In genomic region chr16:22255335-22255734, GRCh38 we compare ENCODE assay signal across 4 cellular contexts.
A peak's percentile ranks its signal among the peaks of the same experiment; 100 is the strongest.
TF ChIP-seq lines count a peak whose summit lies in the region.

No MANE protein-coding gene starts in this region.

TF ChIP-seq in SK-N-SH, 30 proteins besides CTCF, POLR2A, EP300 and RAD21:
- TF ChIP-seq MXI1 (IDR thresholded peaks at IDR 0.05; ENCODE audit: low read depth, low read length) = no peak
- peak; percentile 50; the same call in 1 of the 2 replicates for TF ChIP-seq USF1 (IDR thresholded peaks at IDR 0.05; ENCODE audit: borderline replicate concordance, low read depth)
- TF ChIP-seq ZBTB33 (IDR thresholded peaks at IDR 0.05; ENCODE audit: borderline replicate concordance, low read depth) = no peak
- TF ChIP-seq TAF1 (IDR thresholded peaks at IDR 0.05; ENCODE audit: borderline replicate concordance, low read depth, low read length) = no peak
TF ChIP-seq in SK-N-SH: peak in this region for 1.

TF ChIP-seq in SK-N-SH treated with all-trans-retinoic acid at 6 μM for 48 hours, 23 proteins besides CTCF, POLR2A, EP300 and RAD21 (continues in another document):
- TF ChIP-seq ZNF8 (CRISPR knock-in tag; IDR thresholded peaks at IDR 0.05) (no peak), ZFP3 (CRISPR knock-in tag; IDR thresholded peaks at IDR 0.05) (no peak), GLIS3 (CRISPR knock-in tag; IDR thresholded peaks at IDR 0.05) (no peak), SNAI2 (CRISPR knock-in tag; IDR thresholded peaks at IDR 0.05) (no peak), OSR1 (CRISPR knock-in tag; IDR thresholded peaks at IDR 0.05) (no peak), ZFP30 (CRISPR knock-in tag; IDR thresholded peaks at IDR 0.05) (no peak), ISL1 (CRISPR knock-in tag; IDR thresholded peaks at IDR 0.05) (no peak), PATZ1 (CRISPR knock-in tag; IDR thresholded peaks at IDR 0.05; ENCODE audit: borderline replicate concordance) (no peak), RARB (CRISPR knock-in tag; IDR thresholded peaks at IDR 0.05) (no peak), ESRRG (CRISPR knock-in tag; IDR thresholded peaks at IDR 0.05) (no peak), POU6F1 (CRISPR knock-in tag; IDR thresholded peaks at IDR 0.05; ENCODE audit: borderline replicate concordance, low read depth) (no peak), TSHZ2 (CRISPR knock-in tag; IDR thresholded peaks at IDR 0.05) (no peak), ARNTL (CRISPR knock-in tag; IDR thresholded peaks at IDR 0.05; ENCODE audit: borderline replicate concordance, low read depth) (no peak)

TF ChIP-seq in HCT116, 20 proteins besides CTCF, POLR2A, EP300 and RAD21:
- TF ChIP-seq CEBPB (IDR thresholded peaks at IDR 0.05; ENCODE audit: low read depth) = no peak
- no peak for TF ChIP-seq SP1 (IDR thresholded peaks at IDR 0.05; ENCODE audit: low read depth)
- TF ChIP-seq POLR2AphosphoS5 (IDR thresholded peaks at IDR 0.05; ENCODE audit: low read depth, low read length) = no peak
- TF ChIP-seq CBX3 (IDR thresholded peaks at IDR 0.05; ENCODE audit: low read depth) = peak; percentile 32; the same call in 1 of the 2 replicates

TF ChIP-seq in H1, 55 proteins besides CTCF, POLR2A, EP300 and RAD21:
- TF ChIP-seq USF2 (IDR thresholded peaks at IDR 0.05; ENCODE audit: low read length) (peak; percentile 41; the same call in 1 of the 2 replicates), PHF8 (conservative IDR thresholded peaks at IDR 0.05; ENCODE audit: low read depth, low read length) (no peak)
